23 cellular contexts compared by ENCODE assay signal in the genomic region with DNA sequence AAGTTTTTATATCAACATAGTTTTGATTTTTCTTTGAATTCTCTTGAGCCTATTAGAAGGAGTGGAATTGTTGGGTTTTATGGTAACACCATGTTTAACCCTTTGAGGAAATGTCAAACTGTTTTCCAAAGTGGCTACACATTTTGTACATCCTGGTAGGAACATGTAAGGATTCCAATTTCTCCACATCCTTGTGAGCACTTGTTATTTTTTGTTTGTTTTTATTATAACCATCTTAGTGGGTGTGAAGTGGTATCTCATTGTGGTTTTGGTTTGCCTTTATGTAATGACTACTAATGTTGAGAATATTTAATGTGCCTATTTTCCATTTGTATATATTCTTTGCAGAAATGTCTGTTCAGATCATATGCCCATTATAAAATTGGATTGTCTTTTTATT.
"Had no signal": no experiment of that assay in that cellular context is flagged by ENCODE, and none has a peak within 500 bp of the region (broad histone marks: within the 10 kb centered on the region; RNA-seq: fewer than 3 reads in every experiment).

No MANE protein-coding gene starts in this region.

- H3K27me3 ChIP-seq: dorsolateral prefrontal cortex, gastrocnemius medialis, ovary, tibial nerve, upper lobe of left lung had no signal

- H3K36me3 ChIP-seq: gastrocnemius medialis, ovary, thoracic aorta, tibial nerve, upper lobe of left lung had no signal

- H3K9me3 ChIP-seq: gastrocnemius medialis, ovary, psoas muscle, thoracic aorta, tibial nerve, upper lobe of left lung had no signal

- DNase-seq: dorsolateral prefrontal cortex; effector CD4-positive, alpha-beta T cell; foreskin fibroblast; gastrocnemius medialis; head of caudate nucleus; kidney; mesendoderm; midbrain; natural killer cell; occipital lobe; ovary; posterior cingulate gyrus; psoas muscle; right cardiac atrium; small intestine; stimulated activated CD4-positive, alpha-beta T cell treated with anti-CD3 and anti-CD28 coated beads, Interleukin-15, amount 100 ng/mL, for 24 hours; stimulated activated CD4-positive, alpha-beta T cell treated with anti-CD3 and anti-CD28 coated beads, Interleukin-2, amount 100 ng/mL, for 48 hours; stimulated activated naive B cell treated with anti-CD40 and anti-IgM and Interleukin-4, amounts not matched to agents 10 μg/mL and 1 μg/mL and 100 μg/mL, for 72 hours; upper lobe of left lung had no signal

- H3K27ac ChIP-seq: dorsolateral prefrontal cortex, gastrocnemius medialis, ovary, psoas muscle, thoracic aorta, tibial nerve, upper lobe of left lung had no signal

- ATAC-seq: gastrocnemius medialis; left lobe of liver; natural killer cell; psoas muscle; right cardiac atrium; stimulated activated naive B cell treated with anti-CD40 and anti-IgM and Interleukin-4, amounts not matched to agents 10 μg/mL and 1 μg/mL and 100 μg/mL, for 72 hours had no signal

- H3K4me3 ChIP-seq: dorsolateral prefrontal cortex, gastrocnemius medialis, lung, ovary, psoas muscle, thoracic aorta, tibial nerve, upper lobe of left lung had no signal
